Comparison of ENCODE assay signal across 19 cellular contexts in genomic region chr3:98326945-98327344, GRCh38. TPM values are rescaled to one million over a fixed set of nuclear protein-coding genes. Genes with fewer than 3 reads are reported as not detected.
A peak's percentile ranks its signal among the peaks of the same experiment; 100 is the strongest.
DNase-seq lines count a peak whose midpoint lies in the region; ATAC-seq, FAIRE-seq and TF ChIP-seq lines count a peak whose summit lies in the region.
"Had no signal": no experiment of that assay in that cellular context is flagged by ENCODE, and none has a peak within 500 bp of the region (broad histone marks: within the 10 kb centered on the region; RNA-seq: fewer than 3 reads in every experiment).

No MANE protein-coding gene starts in this region.

- no peaks in the 10 kb centered on the region for H3K79me2 ChIP-seq in osteoblast (ENCODE audit: insufficient read depth, low read length)

- no peak overlapping the region for H3K9ac ChIP-seq in endodermal cell (ENCODE audit: extremely low read depth, low read length, poor library complexity, severe bottlenecking)

- H2AFZ ChIP-seq in osteoblast (ENCODE audit: low read length) = no peak overlapping the region

- no peak for DNase-seq in GM12892 (ENCODE audit: insufficient read length)
- no peak for DNase-seq in endodermal cell
- DNase-seq in RKO (ENCODE audit: low spot score) = no peak
- DNase-seq in omental fat pad (ENCODE audit: low spot score) = no peak
- no peak for DNase-seq in osteoblast (ENCODE audit: insufficient read length, low spot score, missing footprints)
- DNase-seq: AML-193; effector CD8-positive, alpha-beta T cell; head of caudate nucleus; KBM-7; NCI-H2107; pancreas; PC-3; stimulated activated CD4-positive, alpha-beta T cell treated with anti-CD3 and anti-CD28 coated beads, Interleukin-4, amount 100 ng/mL, for 4 hours had no signal

- no peak overlapping the region for H3K4me3 Mint-ChIP-seq in endodermal cell

- TF ChIP-seq CTCF in endodermal cell (conservative IDR thresholded peaks at IDR 0.05) (no peak), omental fat pad (IDR thresholded peaks at IDR 0.05) (no peak), osteoblast (IDR thresholded peaks at IDR 0.05; ENCODE audit: extremely low read depth, low read depth, low read length) (no peak)

- H3K27ac Mint-ChIP-seq in endodermal cell = no peak overlapping the region

- no peak for TF ChIP-seq POLR2A in GM12892 (IDR thresholded peaks at IDR 0.05; ENCODE audit: low read depth, low read length)

- no peak overlapping the region for H3K4me2 ChIP-seq in osteoblast (ENCODE audit: insufficient read depth, low read length)

- H3K4me1 ChIP-seq in endodermal cell (ENCODE audit: control insufficient read depth, insufficient read depth, low read length) (no peaks in the 10 kb centered on the region), osteoblast (ENCODE audit: insufficient read depth, low read length) (no peaks in the 10 kb centered on the region)
- H3K4me1 ChIP-seq: ascending aorta, pancreas had no signal

- H3K4me3 ChIP-seq in endodermal cell (ENCODE audit: low read length) = no peak overlapping the region
- H3K4me3 ChIP-seq in osteoblast (ENCODE audit: insufficient read depth, low read length) = no peak overlapping the region
- H3K4me3 ChIP-seq: ascending aorta, lung, pancreas had no signal

- no peaks in the 10 kb centered on the region for H3K36me3 Mint-ChIP-seq in endodermal cell (ENCODE audit: low read depth)

- peak; percentile 65 for FAIRE-seq in GM12892 (lab: Jason Lieb, UNC)
- FAIRE-seq: pancreas had no signal

- H3K9me3 Mint-ChIP-seq in endodermal cell = no peaks in the 10 kb centered on the region

- H3K27ac ChIP-seq in endodermal cell (ENCODE audit: low read depth, low read length) (no peak overlapping the region), osteoblast (ENCODE audit: low read depth, low read length) (no peak overlapping the region)
- H3K27ac ChIP-seq: ascending aorta, pancreas had no signal

- H4K20me1 ChIP-seq in osteoblast (ENCODE audit: insufficient read depth, low read length) = no peaks in the 10 kb centered on the region

- H3K36me3 ChIP-seq in endodermal cell (ENCODE audit: control insufficient read depth, insufficient read depth, low read length) (no peaks in the 10 kb centered on the region), osteoblast (ENCODE audit: insufficient read depth, low read length) (no peaks in the 10 kb centered on the region)
- H3K36me3 ChIP-seq: ascending aorta, pancreas had no signal

- no peaks in the 10 kb centered on the region for H3K27me3 ChIP-seq in endodermal cell (ENCODE audit: control insufficient read depth, insufficient read depth, low read length, poor library complexity, severe bottlenecking)
- H3K27me3 ChIP-seq in osteoblast (ENCODE audit: insufficient read depth, low read length) = no peaks in the 10 kb centered on the region
- H3K27me3 ChIP-seq: ascending aorta had no signal

- no peaks in the 10 kb centered on the region for H3K27me3 Mint-ChIP-seq in endodermal cell (ENCODE audit: insufficient read depth)

- H3K4me1 Mint-ChIP-seq in endodermal cell = peaks cover 19% of the 10 kb centered on the region

- no peaks in the 10 kb centered on the region for H3K9me3 ChIP-seq in endodermal cell (ENCODE audit: control insufficient read depth, low read length)
- no peaks in the 10 kb centered on the region for H3K9me3 ChIP-seq in osteoblast (ENCODE audit: low read depth, low read length)
- H3K9me3 ChIP-seq: ascending aorta, pancreas had no signal

- ATAC-seq in GM19328 (IDR thresholded peaks at IDR 0.05; ENCODE audit: unreplicated experiment) (peak; percentile 47), HG02798 (IDR thresholded peaks at IDR 0.05; ENCODE audit: poor library complexity, unreplicated experiment) (peak; percentile 58), HG03521 (IDR thresholded peaks at IDR 0.05; ENCODE audit: unreplicated experiment) (peak; percentile 51), omental fat pad (ENCODE audit: low FRiP score) (no peak)
- ATAC-seq: pancreas, PC-3 had no signal

RNA-seq across cellular contexts. Expression of gene OR5K4, which starts 26.7 kb away (rescaled TPM):
- polyA plus RNA-seq in GM12892 (2012; ENCODE audit: missing spikeins) = not detected
- total RNA-seq in endodermal cell = not detected
- not detected for polyA plus RNA-seq in endodermal cell (2013, experiment 1 of 2)
- polyA plus RNA-seq in endodermal cell (2013, experiment 2 of 2) = not detected
- total RNA-seq in omental fat pad = not detected
- not detected in 2 replicates for total RNA-seq in osteoblast
- total RNA-seq: ascending aorta, lung, pancreas, PC-3, subcutaneous adipose tissue had no signal
- polyA plus RNA-seq: lung, pancreas had no signal

RNA-seq across cellular contexts. Expression of gene OR5H2, which starts 44.6 kb away (rescaled TPM):
- not detected for polyA plus RNA-seq in GM12892 (2012; ENCODE audit: missing spikeins)
- total RNA-seq in endodermal cell (not detected), omental fat pad (not detected), osteoblast (not detected in 2 replicates)
- polyA plus RNA-seq in endodermal cell (2013, experiment 1 of 2) = not detected
- not detected for polyA plus RNA-seq in endodermal cell (2013, experiment 2 of 2)
- total RNA-seq: ascending aorta, lung, pancreas, PC-3, subcutaneous adipose tissue had no signal
- polyA plus RNA-seq: lung, pancreas had no signal
